In the genomic region with DNA sequence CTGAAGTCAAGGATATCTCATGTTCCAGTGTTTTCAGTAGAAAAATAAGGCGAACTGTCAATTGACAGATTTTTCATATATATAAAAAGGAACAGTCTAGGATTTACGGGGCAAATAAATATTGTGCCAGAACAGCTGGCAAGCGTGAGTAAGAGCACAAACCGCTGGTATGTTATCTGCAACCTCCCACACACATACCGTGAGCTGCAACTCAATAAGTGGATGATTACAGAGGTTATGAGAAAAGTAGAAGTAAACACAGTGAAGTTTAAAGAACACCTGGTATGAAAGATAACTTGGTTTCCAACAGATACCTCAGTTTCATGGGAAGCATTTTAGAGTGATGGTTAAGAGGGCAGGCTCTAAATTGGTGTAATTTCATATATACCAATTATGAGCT, we compare ENCODE assay signal across 1 cellular context.
TF ChIP-seq lines count a peak whose summit lies in the region.

No MANE protein-coding gene starts in this region.

TF ChIP-seq in IMR-90, 13 proteins besides CTCF, POLR2A, EP300 and RAD21:
- no peak for TF ChIP-seq RCOR1 (IDR thresholded peaks at IDR 0.05; ENCODE audit: insufficient replicate concordance, low read length)
- no peak for TF ChIP-seq MAFK (IDR thresholded peaks at IDR 0.05; ENCODE audit: low read depth, low read length)
- TF ChIP-seq NFE2L2 (IDR thresholded peaks at IDR 0.05; ENCODE audit: low read depth, low read length), result no peak
- no peak for TF ChIP-seq SMC3 (IDR thresholded peaks at IDR 0.05; ENCODE audit: low read depth, low read length)
- no peak for TF ChIP-seq FOS (IDR thresholded peaks at IDR 0.05; ENCODE audit: low read depth, low read length)
- no peak for TF ChIP-seq MXI1 (IDR thresholded peaks at IDR 0.05; ENCODE audit: borderline replicate concordance, low read depth, low read length)
